Comparison of ENCODE assay signal across 11 cellular contexts in the genomic region with DNA sequence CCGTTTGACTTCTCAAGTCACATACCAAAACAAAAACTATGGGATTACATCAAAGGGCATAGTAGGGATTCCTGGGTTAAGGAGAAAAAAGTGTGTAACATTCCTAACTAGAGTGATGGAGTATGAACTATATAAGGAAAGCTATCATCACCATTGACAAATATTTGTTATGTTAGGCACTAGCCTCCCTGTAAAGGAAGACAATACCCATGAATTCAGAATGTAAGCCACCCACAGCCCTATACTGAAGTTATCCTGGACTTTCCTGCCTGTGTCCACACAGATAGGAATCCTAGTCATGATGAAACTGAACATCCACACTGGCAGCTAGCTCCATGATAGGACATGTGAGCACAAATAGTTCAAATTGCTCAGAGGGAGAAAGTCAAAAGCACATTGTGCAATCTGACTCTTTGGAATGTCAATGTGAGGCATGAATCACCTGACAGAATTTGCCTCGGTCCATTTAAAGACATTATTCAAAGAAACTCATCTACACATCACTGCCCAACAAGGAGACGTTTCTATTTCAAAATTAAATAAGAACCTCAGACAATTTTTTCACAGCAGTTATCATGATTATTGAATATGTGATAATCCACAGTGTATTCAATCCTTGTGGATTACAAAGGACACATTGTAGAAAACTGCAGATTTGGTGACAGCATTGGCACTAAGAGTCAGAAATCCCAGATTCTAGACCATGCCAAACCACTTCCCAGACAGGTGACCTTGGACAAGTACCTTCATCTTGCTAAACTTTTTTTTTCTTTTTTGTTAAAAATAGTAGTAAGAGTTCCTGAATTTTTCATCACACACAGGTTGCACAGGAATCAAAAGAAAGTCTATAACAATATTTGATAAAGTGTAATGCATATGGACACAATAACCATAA.
DNase-seq lines count a peak whose midpoint lies in the region; ATAC-seq, FAIRE-seq and TF ChIP-seq lines count a peak whose summit lies in the region.
"Had no signal": no experiment of that assay in that cellular context is flagged by ENCODE, and none has a peak within 500 bp of the region (broad histone marks: within the 10 kb centered on the region; RNA-seq: fewer than 3 reads in every experiment).

No MANE protein-coding gene starts in this region.

- no peaks in the 10 kb centered on the region for H3K36me3 ChIP-seq in OCI-LY7 (ENCODE audit: insufficient read depth, low read length)

- H2AFZ ChIP-seq in OCI-LY7 (ENCODE audit: low read length) = no peak overlapping the region

- no peak for TF ChIP-seq CTCF in D721Med (IDR thresholded peaks at IDR 0.05; ENCODE audit: insufficient read depth, missing control alignments)
- no peak for TF ChIP-seq CTCF in OCI-LY7 (conservative IDR thresholded peaks at IDR 0.05; ENCODE audit: low read length)

- H3K4me2 ChIP-seq in OCI-LY7 (ENCODE audit: low read length) = no peak overlapping the region

- no peaks in the 10 kb centered on the region for H4K20me1 ChIP-seq in OCI-LY7 (ENCODE audit: insufficient read depth, low read length)

- no peaks in the 10 kb centered on the region for H3K9me2 ChIP-seq in OCI-LY7 (ENCODE audit: insufficient read depth, low read length)

- CTCF ChIA-PET in OCI-LY7 (lab: Charles Lee; ENCODE audit: unreplicated experiment) = no interaction called here

- DNase-seq in AG20443 (ENCODE audit: low spot score) (peak; percentile 79), RKO (ENCODE audit: low spot score) (peak; percentile 26), fibroblast of gingiva (ENCODE audit: low read depth) (peak; percentile 99), myocyte (ENCODE audit: low read depth) (peak; percentile 94), D721Med (ENCODE audit: insufficient read length, low spot score) (no peak), NCI-H446 (lab: John Stamatoyannopoulos, UW) (no peak), OCI-LY7 (ENCODE audit: low spot score) (no peak)
- DNase-seq: DND-41, substantia nigra had no signal

- intact Hi-C loops in OCI-LY7 (cut with micrococcal nuclease; ENCODE audit: unreplicated experiment) = no loop called here

- no peak overlapping the region for H3K4me3 ChIP-seq in OCI-LY7 (ENCODE audit: low read depth, low read length, poor library complexity, severe bottlenecking)

- H3K9me3 ChIP-seq in OCI-LY7 (ENCODE audit: low read length) = no peaks in the 10 kb centered on the region

- ATAC-seq in GM18870 (IDR thresholded peaks at IDR 0.05; ENCODE audit: unreplicated experiment) = no peak

- no peak overlapping the region for H3K27ac ChIP-seq in OCI-LY7 (ENCODE audit: low read depth, low read length, poor library complexity, severe bottlenecking)
- H3K27ac ChIP-seq: VCaP had no signal

- H3K4me1 ChIP-seq in OCI-LY7 (ENCODE audit: insufficient read depth, low read length, poor library complexity, severe bottlenecking) = no peaks in the 10 kb centered on the region

- no TSS peak for BruUV-seq in OCI-LY7 (replicated peaks; lab: Mats Ljungman, UMichigan)

- POLR2A ChIA-PET in OCI-LY7 (lab: Charles Lee) = no interaction called here

- H3K79me2 ChIP-seq in OCI-LY7 (ENCODE audit: insufficient read depth, low read depth, low read length) = no peaks in the 10 kb centered on the region

- FAIRE-seq in D721Med (lab: Jason Lieb, UNC) = no peak

Comparison
In these comparisons a context has a peak if more than half of its experiments do, and no peak if none do; other contexts are left out.
1. DNase-seq: peak in AG20443 (single experiment), RKO (single experiment), fibroblast of gingiva (single experiment) and myocyte (single experiment); none in D721Med (single experiment), NCI-H446 (0 of 2) and OCI-LY7 (single experiment).